9 cellular contexts compared by ENCODE assay signal in genomic region chr10:6507311-6507710, GRCh38.
DNase-seq lines count a peak whose midpoint lies in the region; ATAC-seq and TF ChIP-seq lines count a peak whose summit lies in the region.
"Had no signal": no experiment of that assay in that cellular context is flagged by ENCODE, and none has a peak within 500 bp of the region (broad histone marks: within the 10 kb centered on the region; RNA-seq: fewer than 3 reads in every experiment).

No MANE protein-coding gene starts in this region.

- TF ChIP-seq CTCF in uterus (IDR thresholded peaks at IDR 0.05): no peak

- H3K4me1 ChIP-seq in right cardiac atrium (ENCODE audit: control insufficient read depth, insufficient read depth, low read length) (no peaks in the 10 kb centered on the region), uterus (no peaks in the 10 kb centered on the region)

- H3K27me3 ChIP-seq in right cardiac atrium (ENCODE audit: control insufficient read depth, insufficient read depth) (no peaks in the 10 kb centered on the region), uterus (no peaks in the 10 kb centered on the region)

- H3K27ac ChIP-seq in right cardiac atrium (ENCODE audit: low read length): no peak overlapping the region
- no peak overlapping the region for H3K27ac ChIP-seq in uterus

- TF ChIP-seq POLR2A in uterus (IDR thresholded peaks at IDR 0.05): no peak

- intact Hi-C loops in right cardiac atrium (cut with DNase I) (no loop called here), uterus (cut with DNase I; ENCODE audit: low total_unique reads) (no loop called here)

- H3K27me3 Mint-ChIP-seq in immature natural killer cell (ENCODE audit: low read depth in 3 of 3): peaks cover 0 to 2% (median 1%) of the 10 kb centered on the region in 3 donors

- H3K9me3 ChIP-seq in right cardiac atrium (ENCODE audit: control insufficient read depth, low read length): peaks cover 2% of the 10 kb centered on the region
- no peaks in the 10 kb centered on the region for H3K9me3 ChIP-seq in uterus

- no peaks in the 10 kb centered on the region for H3K36me3 ChIP-seq in uterus

- DNase-seq in immature natural killer cell (peak in 1 of 3 donors; percentile 43), cortex of kidney (lab: John Stamatoyannopoulos, UW) (no peak), right cardiac atrium (no peak), DMS114 treated with DMSO at 0.1 percent for 48 hours (lab: John Stamatoyannopoulos, UW; ENCODE audit: unreplicated experiment) (no peak), uterus (no peak)
- DNase-seq: DND-41 had no signal

- ATAC-seq in GM18502 (IDR thresholded peaks at IDR 0.05; ENCODE audit: poor library complexity, unreplicated experiment) (peak; percentile 94), GM19468 (IDR thresholded peaks at IDR 0.05; ENCODE audit: extremely low read depth, unreplicated experiment) (peak; percentile 39), HG03432 (IDR thresholded peaks at IDR 0.05; ENCODE audit: unreplicated experiment) (peak; percentile 96), right cardiac atrium (no peak)

- H3K36me3 Mint-ChIP-seq in immature natural killer cell: peaks cover 36 to 70% (median 58%) of the 10 kb centered on the region in 3 donors

- no peaks in the 10 kb centered on the region for H3K9me3 Mint-ChIP-seq in immature natural killer cell

- H3K4me3 ChIP-seq in right cardiac atrium (ENCODE audit: low read length) (no peak overlapping the region), uterus (no peak overlapping the region)

- peak overlapping the region in 1 of 5 donors; percentile 57 for H3K4me3 Mint-ChIP-seq in immature natural killer cell

- peaks cover 46 to 52% of the 10 kb centered on the region in 2 donors for H3K4me1 Mint-ChIP-seq in immature natural killer cell

- H3K27ac Mint-ChIP-seq in immature natural killer cell: peak overlapping the region in 5 of 6 donors; percentile 21 to 86 (median 79)

- WGBS in right cardiac atrium: 74% methylated on average over 5 of the region's 5 CpGs

Comparison
In these comparisons a context has a peak if more than half of its experiments do, and no peak if none do; other contexts are left out.
1. ATAC-seq: peak in GM18502 (single experiment), GM19468 (single experiment) and HG03432 (single experiment); none in right cardiac atrium (0 of 2).